ENCODE assay signal across 13 cellular contexts in the genomic region with DNA sequence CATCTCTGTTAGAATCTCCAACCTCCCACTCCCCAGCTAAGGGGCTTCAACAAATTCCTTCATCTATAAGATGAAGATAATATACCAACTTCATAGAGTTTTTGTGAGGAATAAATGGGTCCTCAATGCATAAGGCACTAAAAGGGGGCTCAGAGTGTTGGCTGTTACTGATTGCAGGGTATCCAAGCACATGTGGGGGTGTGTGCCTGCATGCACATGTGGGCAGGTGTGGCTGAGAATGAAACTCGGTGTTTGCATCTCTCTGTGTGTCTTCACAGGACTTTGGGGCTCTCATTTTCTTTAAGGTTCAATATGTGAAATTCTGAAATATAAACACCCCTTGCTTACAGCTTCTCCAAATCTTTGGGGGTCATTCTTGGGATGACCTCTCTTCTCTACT. TPM values are rescaled to one million over a fixed set of nuclear protein-coding genes. Genes with fewer than 3 reads are reported as not detected.
A peak's percentile ranks its signal among the peaks of the same experiment; 100 is the strongest.
DNase-seq lines count a peak whose midpoint lies in the region; ATAC-seq and TF ChIP-seq lines count a peak whose summit lies in the region.
"Had no signal": no experiment of that assay in that cellular context is flagged by ENCODE, and none has a peak within 500 bp of the region (broad histone marks: within the 10 kb centered on the region; RNA-seq: fewer than 3 reads in every experiment).

No MANE protein-coding gene starts in this region.

- H3K4me2 ChIP-seq in BLaER1 treated with 17β-estradiol and CSF1 and Interleukin-3, amounts not matched to agents 10 nM and 100 nM, result peak overlapping the region; percentile 76 to 98 (median 96)

- POLR2A ChIA-PET in RWPE1 (lab: Yijun Ruan, JAX; ENCODE audit: low non-redundant PET), result no interaction called here

- H3K27ac ChIP-seq in BLaER1 treated with 17β-estradiol and CSF1 and Interleukin-3, amounts not matched to agents 10 nM and 100 nM, result peak overlapping the region in 6 of 11 experiments; percentile 20 to 95 (median 52); a peak in 10 of 22 replicates
- peak overlapping the region; percentile 98 for H3K27ac ChIP-seq in RWPE1

- no peaks in the 10 kb centered on the region for H3K27me3 ChIP-seq in BLaER1 treated with 17β-estradiol and CSF1 and Interleukin-3, amounts not matched to agents 10 nM and 100 nM

- no peak overlapping the region for H3K27ac Mint-ChIP-seq in neural crest cell (ENCODE audit: unreplicated experiment)
- H3K27ac Mint-ChIP-seq: stimulated activated naive CD8-positive, alpha-beta T cell treated with anti-CD3 and anti-CD28 coated beads, Interleukin-15, Interleukin-2, amounts not matched to agents 100 ng/mL and 50 ng/mL, for 24 hours had no signal

- H3K36me3 Mint-ChIP-seq in neural crest cell (ENCODE audit: low read depth), result no peaks in the 10 kb centered on the region
- H3K36me3 Mint-ChIP-seq: CD14-positive monocyte had no signal

- no peaks in the 10 kb centered on the region for H3K27me3 Mint-ChIP-seq in neural crest cell (ENCODE audit: low read depth)
- H3K27me3 Mint-ChIP-seq: stimulated activated naive CD8-positive, alpha-beta T cell treated with anti-CD3 and anti-CD28 coated beads, Interleukin-15, Interleukin-2, amounts not matched to agents 100 ng/mL and 50 ng/mL, for 24 hours had no signal

- H3K36me3 ChIP-seq in BLaER1 treated with 17β-estradiol and CSF1 and Interleukin-3, amounts not matched to agents 10 nM and 100 nM, result peaks cover 0 to 5% (median 2%) of the 10 kb centered on the region in 11 experiments; a peak in 9 of 22 replicates

- no peak for DNase-seq in RWPE1 (ENCODE audit: low spot score)
- no peak for DNase-seq in neural crest cell (ENCODE audit: low read depth, low spot score)
- no peak for DNase-seq in activated effector memory CD4-positive, alpha-beta T cell treated with anti-CD3 and anti-CD28 coated beads, Interleukin-2, amount 50 U/mL, for 16 hours
- no peak for DNase-seq in NAMALWA (ENCODE audit: low spot score)
- DNase-seq in HuH-7 (ENCODE audit: low spot score), result no peak
- DNase-seq in amniotic stem cell (lab: John Stamatoyannopoulos, UW), result no peak
- DNase-seq: Karpas-422, NCI-H446 treated with DMSO at 0.1 percent for 48 hours had no signal

- no peaks in the 10 kb centered on the region for H3K9me3 Mint-ChIP-seq in neural crest cell
- H3K9me3 Mint-ChIP-seq: CD14-positive monocyte; stimulated activated naive CD8-positive, alpha-beta T cell treated with anti-CD3 and anti-CD28 coated beads, Interleukin-15, Interleukin-2, amounts not matched to agents 100 ng/mL and 50 ng/mL, for 24 hours had no signal

- ATAC-seq in GM19351 (IDR thresholded peaks at IDR 0.05; ENCODE audit: unreplicated experiment), result peak; percentile 44

- H3K4me1 Mint-ChIP-seq in neural crest cell, result peaks cover 27% of the 10 kb centered on the region

- peaks cover 41 to 60% (median 45%) of the 10 kb centered on the region in 10 experiments for H3K4me1 ChIP-seq in BLaER1 treated with 17β-estradiol and CSF1 and Interleukin-3, amounts not matched to agents 10 nM and 100 nM

- H3K4me3 ChIP-seq in BLaER1 treated with 17β-estradiol and CSF1 and Interleukin-3, amounts not matched to agents 10 nM and 100 nM, result no peak overlapping the region
- H3K4me3 ChIP-seq: skin epidermis had no signal

- CTCF ChIA-PET in RWPE1 (lab: Yijun Ruan, JAX), result interaction anchor here (0.6 kb wide), 1 partner anchor 101 kb away, joined by 3 read pairs; no protein-coding TSS in a partner anchor

- no peaks in the 10 kb centered on the region for H3K9me3 ChIP-seq in BLaER1 treated with 17β-estradiol and CSF1 and Interleukin-3, amounts not matched to agents 10 nM and 100 nM (replicated peaks in 1 of 11)

- H3K4me3 Mint-ChIP-seq in neural crest cell, result peak overlapping the region; percentile 74
- H3K4me3 Mint-ChIP-seq: stimulated activated naive CD8-positive, alpha-beta T cell treated with anti-CD3 and anti-CD28 coated beads, Interleukin-15, Interleukin-2, amounts not matched to agents 100 ng/mL and 50 ng/mL, for 24 hours had no signal

- H4K20me1 ChIP-seq in BLaER1 treated with 17β-estradiol and CSF1 and Interleukin-3, amounts not matched to agents 10 nM and 100 nM, result peaks cover 0 to 10% (median 6%) of the 10 kb centered on the region in 11 experiments; a peak in 9 of 22 replicates

- H3K9ac ChIP-seq in BLaER1 treated with 17β-estradiol and CSF1 and Interleukin-3, amounts not matched to agents 10 nM and 100 nM, result peak overlapping the region in 8 of 11 experiments; percentile 11 to 66 (median 53); a peak in 8 of 22 replicates

- TF ChIP-seq CTCF in RWPE1 (conservative IDR thresholded peaks at IDR 0.05; ENCODE audit: low read depth), result no peak
- TF ChIP-seq CTCF in neural crest cell (conservative IDR thresholded peaks at IDR 0.05), result no peak

RNA-seq across cellular contexts. Expression of a gene that starts 4.1 kb away (rescaled TPM):
- total RNA-seq in neural crest cell, result 67.1 and 68.8 TPM in 2 replicates

RNA-seq across cellular contexts. Expression of a gene that starts 11.2 kb away (rescaled TPM):
- not detected in 2 replicates for total RNA-seq in neural crest cell

RNA-seq across cellular contexts. Expression of a gene that starts 24.6 kb away (rescaled TPM):
- 26.1 and 28.7 TPM in 2 replicates for total RNA-seq in neural crest cell

RNA-seq across cellular contexts. Expression of a gene that starts 46.8 kb away (rescaled TPM):
- total RNA-seq in neural crest cell, result 13.3 and 14.8 TPM in 2 replicates

RNA-seq across cellular contexts. Expression of a gene that starts 59.5 kb away (rescaled TPM):
- 21.6 and 24.6 TPM in 2 replicates for total RNA-seq in neural crest cell
